1 cellular context compared by ENCODE assay signal in the genomic region with DNA sequence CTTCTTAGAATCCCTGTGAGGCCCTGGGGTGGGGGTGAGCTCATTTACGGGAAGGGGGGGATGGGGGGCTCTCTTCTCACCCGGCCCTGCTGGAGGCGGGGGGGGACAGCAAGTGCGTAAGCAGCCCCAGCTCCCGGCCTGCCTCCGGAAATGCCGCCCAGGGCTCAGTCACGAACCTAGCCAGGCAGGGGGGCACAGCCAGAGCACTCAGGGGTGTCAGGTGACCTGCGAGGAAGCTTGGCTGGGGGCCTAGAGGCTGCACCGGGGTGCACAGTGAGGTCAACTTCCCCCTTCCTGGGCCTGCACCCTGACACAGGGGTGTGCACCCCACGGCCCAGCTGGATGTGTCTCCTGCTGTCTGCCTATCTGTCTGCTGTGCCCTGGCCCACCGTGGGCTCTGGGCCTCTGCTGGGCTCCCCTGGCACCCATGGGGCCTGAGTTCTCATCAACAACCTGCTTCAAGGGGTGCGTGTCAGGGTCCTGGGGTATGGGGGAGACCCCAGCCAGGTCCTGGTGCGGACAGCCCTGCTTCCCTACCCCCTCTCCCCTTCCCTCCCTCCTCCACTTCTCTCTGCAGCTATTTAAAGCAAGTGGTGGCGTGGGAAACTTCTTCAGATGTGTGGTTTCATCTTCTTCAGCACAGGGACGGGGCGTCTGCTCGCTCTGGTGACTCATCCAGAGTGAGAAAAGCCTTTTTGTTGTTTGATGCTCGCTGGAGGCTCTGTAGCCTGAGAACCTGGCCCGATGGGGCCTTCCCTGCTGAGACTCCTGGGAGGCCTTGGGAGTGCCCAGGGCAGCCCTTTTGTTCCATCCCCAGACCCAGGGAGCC.
A peak's percentile ranks its signal among the peaks of the same experiment; 100 is the strongest.
TF ChIP-seq lines count a peak whose summit lies in the region.

No MANE protein-coding gene starts in this region.

TF ChIP-seq in K562, 482 proteins besides CTCF, POLR2A, EP300 and RAD21 (continued from another document):
- TF ChIP-seq ZBTB7A (IDR thresholded peaks at IDR 0.05; ENCODE audit: borderline replicate concordance, control insufficient read depth, low read depth, low read length) (peak; percentile 31; the same call in 1 of the 2 replicates), BHLHE40 (IDR thresholded peaks at IDR 0.05; ENCODE audit: low read length) (0 out of 2 replicates have a peak, but pooled peaks have one; percentile 27), FOSL1 (tag; conservative IDR thresholded peaks at IDR 0.05) (peak; percentile 87), ZBED1 (IDR thresholded peaks at IDR 0.05) (no peak), SUPT5H (IDR thresholded peaks at IDR 0.05) (no peak), ZNF143 (CRISPR knock-in tag; IDR thresholded peaks at IDR 0.05) (no peak), FOXK2 (conservative IDR thresholded peaks at IDR 0.05 in 1 of 2, IDR thresholded peaks at IDR 0.05 in 1 of 2; ENCODE audit: low read depth in 2 of 2) (no peak), CHD4 (IDR thresholded peaks at IDR 0.05; ENCODE audit: insufficient read depth, insufficient replicate concordance, low read depth, low read length, poor library complexity, severe bottlenecking) (no peak)
- TF ChIP-seq, protein P1, sequence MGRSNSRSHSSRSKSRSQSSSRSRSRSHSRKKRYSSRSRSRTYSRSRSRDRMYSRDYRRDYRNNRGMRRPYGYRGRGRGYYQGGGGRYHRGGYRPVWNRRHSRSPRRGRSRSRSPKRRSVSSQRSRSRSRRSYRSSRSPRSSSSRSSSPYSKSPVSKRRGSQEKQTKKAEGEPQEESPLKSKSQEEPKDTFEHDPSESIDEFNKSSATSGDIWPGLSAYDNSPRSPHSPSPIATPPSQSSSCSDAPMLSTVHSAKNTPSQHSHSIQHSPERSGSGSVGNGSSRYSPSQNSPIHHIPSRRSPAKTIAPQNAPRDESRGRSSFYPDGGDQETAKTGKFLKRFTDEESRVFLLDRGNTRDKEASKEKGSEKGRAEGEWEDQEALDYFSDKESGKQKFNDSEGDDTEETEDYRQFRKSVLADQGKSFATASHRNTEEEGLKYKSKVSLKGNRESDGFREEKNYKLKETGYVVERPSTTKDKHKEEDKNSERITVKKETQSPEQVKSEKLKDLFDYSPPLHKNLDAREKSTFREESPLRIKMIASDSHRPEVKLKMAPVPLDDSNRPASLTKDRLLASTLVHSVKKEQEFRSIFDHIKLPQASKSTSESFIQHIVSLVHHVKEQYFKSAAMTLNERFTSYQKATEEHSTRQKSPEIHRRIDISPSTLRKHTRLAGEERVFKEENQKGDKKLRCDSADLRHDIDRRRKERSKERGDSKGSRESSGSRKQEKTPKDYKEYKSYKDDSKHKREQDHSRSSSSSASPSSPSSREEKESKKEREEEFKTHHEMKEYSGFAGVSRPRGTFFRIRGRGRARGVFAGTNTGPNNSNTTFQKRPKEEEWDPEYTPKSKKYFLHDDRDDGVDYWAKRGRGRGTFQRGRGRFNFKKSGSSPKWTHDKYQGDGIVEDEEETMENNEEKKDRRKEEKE (IDR thresholded peaks at IDR 0.05; ENCODE audit: borderline replicate concordance in 1 of 2, control insufficient read depth in 1 of 2, low read depth in 2 of 2, low read length in 1 of 2) = no peak
- TF ChIP-seq, protein P2, sequence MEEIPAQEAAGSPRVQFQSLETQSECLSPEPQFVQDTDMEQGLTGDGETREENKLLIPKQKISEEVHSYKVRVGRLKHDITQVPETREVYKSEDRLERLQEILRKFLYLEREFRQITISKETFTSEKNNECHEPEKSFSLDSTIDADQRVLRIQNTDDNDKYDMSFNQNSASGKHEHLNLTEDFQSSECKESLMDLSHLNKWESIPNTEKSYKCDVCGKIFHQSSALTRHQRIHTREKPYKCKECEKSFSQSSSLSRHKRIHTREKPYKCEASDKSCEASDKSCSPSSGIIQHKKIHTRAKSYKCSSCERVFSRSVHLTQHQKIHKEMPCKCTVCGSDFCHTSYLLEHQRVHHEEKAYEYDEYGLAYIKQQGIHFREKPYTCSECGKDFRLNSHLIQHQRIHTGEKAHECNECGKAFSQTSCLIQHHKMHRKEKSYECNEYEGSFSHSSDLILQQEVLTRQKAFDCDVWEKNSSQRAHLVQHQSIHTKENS (CRISPR knock-in tag; IDR thresholded peaks at IDR 0.05) = no peak
- TF ChIP-seq, protein P3, sequence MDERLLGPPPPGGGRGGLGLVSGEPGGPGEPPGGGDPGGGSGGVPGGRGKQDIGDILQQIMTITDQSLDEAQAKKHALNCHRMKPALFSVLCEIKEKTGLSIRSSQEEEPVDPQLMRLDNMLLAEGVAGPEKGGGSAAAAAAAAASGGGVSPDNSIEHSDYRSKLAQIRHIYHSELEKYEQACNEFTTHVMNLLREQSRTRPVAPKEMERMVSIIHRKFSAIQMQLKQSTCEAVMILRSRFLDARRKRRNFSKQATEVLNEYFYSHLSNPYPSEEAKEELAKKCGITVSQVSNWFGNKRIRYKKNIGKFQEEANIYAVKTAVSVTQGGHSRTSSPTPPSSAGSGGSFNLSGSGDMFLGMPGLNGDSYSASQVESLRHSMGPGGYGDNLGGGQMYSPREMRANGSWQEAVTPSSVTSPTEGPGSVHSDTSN (CRISPR knock-in tag; IDR thresholded peaks at IDR 0.05; ENCODE audit: low read depth) = no peak
- TF ChIP-seq, protein P3 (tag; conservative IDR thresholded peaks at IDR 0.05; ENCODE audit: low read depth) = no peak
